ENCODE assay signal across 12 cellular contexts in genomic region chr2:10783421-10783820, GRCh38.
"Had no signal": no experiment of that assay in that cellular context is flagged by ENCODE, and none has a peak within 500 bp of the region (broad histone marks: within the 10 kb centered on the region; RNA-seq: fewer than 3 reads in every experiment).

No MANE protein-coding gene starts in this region.

- H3K4me3 Mint-ChIP-seq: nephron had no signal

- H3K27ac ChIP-seq: breast epithelium, foreskin keratinocyte, heart left ventricle, left ventricle myocardium inferior, thoracic aorta had no signal

- H3K4me3 ChIP-seq: breast epithelium, heart left ventricle, left ventricle myocardium inferior, stomach, thoracic aorta had no signal

- DNase-seq: amniotic stem cell; heart left ventricle; left ventricle myocardium inferior; mesenchymal stem cell; stimulated activated CD4-positive, alpha-beta T cell treated with anti-CD3 and anti-CD28 coated beads, Interleukin-4, amount 100 ng/mL, for 24 hours; stomach had no signal

- H3K9me3 Mint-ChIP-seq: activated naive CD4-positive, alpha-beta T cell treated with anti-CD3 and anti-CD28 coated beads, Interleukin-2, amount 50 U/mL, for 72 hours; activated T-helper 2 cell treated with anti-CD3 and anti-CD28 coated beads, Interferon-gamma antibody, Interleukin-2, Interleukin-4, amounts not matched to agents 10 μg/mL and 5 μg/mL and 100 μg/mL, durations not matched to agents 14 hours and 24 hours and 36 hours; nephron had no signal

- H3K27me3 ChIP-seq: breast epithelium, foreskin keratinocyte, heart left ventricle, stomach had no signal

- H3K4me1 Mint-ChIP-seq: nephron had no signal

- H3K9me3 ChIP-seq: breast epithelium, heart left ventricle, left ventricle myocardium inferior, stomach, thoracic aorta had no signal

- H3K4me1 ChIP-seq: breast epithelium had no signal

- H3K27ac Mint-ChIP-seq: activated naive CD4-positive, alpha-beta T cell treated with anti-CD3 and anti-CD28 coated beads, Interleukin-2, amount 50 U/mL, for 72 hours; activated T-helper 2 cell treated with anti-CD3 and anti-CD28 coated beads, Interferon-gamma antibody, Interleukin-2, Interleukin-4, amounts not matched to agents 10 μg/mL and 5 μg/mL and 100 μg/mL, durations not matched to agents 14 hours and 24 hours and 36 hours had no signal

- ATAC-seq: activated naive CD4-positive, alpha-beta T cell treated with anti-CD3 and anti-CD28 coated beads, Interleukin-2, amount 50 U/mL, for 72 hours; foreskin keratinocyte; heart left ventricle had no signal
